1 cellular context compared by ENCODE assay signal in the genomic region with DNA sequence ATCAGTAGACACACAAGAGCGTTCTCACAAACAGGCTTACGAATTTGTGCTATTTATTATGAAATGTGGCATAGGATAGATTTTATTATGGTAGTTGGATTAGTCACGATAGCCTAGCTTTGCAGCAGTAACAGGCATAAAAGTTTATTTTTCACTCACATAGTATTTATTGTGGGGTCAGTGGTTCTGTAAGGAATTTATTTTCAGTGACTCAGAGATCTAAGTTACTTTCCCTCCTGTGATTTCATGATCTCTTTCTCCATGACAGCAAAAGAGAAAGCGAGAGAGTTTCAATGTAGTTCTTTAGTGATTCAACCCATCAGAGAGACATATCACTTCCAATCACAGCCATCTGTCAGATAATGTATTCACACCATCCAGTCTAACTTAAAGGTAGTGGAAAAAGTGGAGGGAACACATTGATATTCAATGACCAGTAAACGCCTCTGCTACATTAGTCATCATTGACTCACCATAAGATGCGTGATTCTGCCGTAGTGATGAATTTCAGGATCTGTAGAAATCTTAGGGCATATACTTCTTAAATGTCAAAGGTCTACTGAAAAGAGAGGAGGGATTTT.
TF ChIP-seq lines count a peak whose summit lies in the region.

No MANE protein-coding gene starts in this region.

TF ChIP-seq in SK-N-SH, 30 proteins besides CTCF, POLR2A, EP300 and RAD21:
- peak; percentile 54; the same call in 1 of the 2 replicates for TF ChIP-seq TEAD4 (IDR thresholded peaks at IDR 0.05; ENCODE audit: borderline replicate concordance, insufficient read depth)
- TF ChIP-seq FOXM1 (IDR thresholded peaks at IDR 0.05; ENCODE audit: low read depth): peak; percentile 59; the same call in 1 of the 2 replicates
- 0 out of 2 replicates have a peak, but pooled peaks have one; percentile 16 for TF ChIP-seq RXRA (IDR thresholded peaks at IDR 0.05; ENCODE audit: borderline replicate concordance, low read depth)
- TF ChIP-seq JUND (IDR thresholded peaks at IDR 0.05): peak; percentile 82
- TF ChIP-seq, protein P1, sequence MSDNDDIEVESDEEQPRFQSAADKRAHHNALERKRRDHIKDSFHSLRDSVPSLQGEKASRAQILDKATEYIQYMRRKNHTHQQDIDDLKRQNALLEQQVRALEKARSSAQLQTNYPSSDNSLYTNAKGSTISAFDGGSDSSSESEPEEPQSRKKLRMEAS (IDR thresholded peaks at IDR 0.05; ENCODE audit: low read depth): no peak
- TF ChIP-seq USF1 (IDR thresholded peaks at IDR 0.05; ENCODE audit: borderline replicate concordance, low read depth): no peak
- TF ChIP-seq NFIC (IDR thresholded peaks at IDR 0.05; ENCODE audit: borderline replicate concordance): peak; percentile 32; the same call in 1 of the 2 replicates
- no peak for TF ChIP-seq GATA2 (CRISPR knock-in tag; IDR thresholded peaks at IDR 0.05)
- TF ChIP-seq, protein P2, sequence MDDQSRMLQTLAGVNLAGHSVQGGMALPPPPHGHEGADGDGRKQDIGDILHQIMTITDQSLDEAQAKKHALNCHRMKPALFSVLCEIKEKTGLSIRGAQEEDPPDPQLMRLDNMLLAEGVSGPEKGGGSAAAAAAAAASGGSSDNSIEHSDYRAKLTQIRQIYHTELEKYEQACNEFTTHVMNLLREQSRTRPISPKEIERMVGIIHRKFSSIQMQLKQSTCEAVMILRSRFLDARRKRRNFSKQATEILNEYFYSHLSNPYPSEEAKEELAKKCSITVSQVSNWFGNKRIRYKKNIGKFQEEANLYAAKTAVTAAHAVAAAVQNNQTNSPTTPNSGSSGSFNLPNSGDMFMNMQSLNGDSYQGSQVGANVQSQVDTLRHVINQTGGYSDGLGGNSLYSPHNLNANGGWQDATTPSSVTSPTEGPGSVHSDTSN (IDR thresholded peaks at IDR 0.05): peak; percentile 85
- peak; percentile 89 for TF ChIP-seq FOSL2 (IDR thresholded peaks at IDR 0.05; ENCODE audit: borderline replicate concordance, low read depth)
- TF ChIP-seq TCF12 (IDR thresholded peaks at IDR 0.05): peak; percentile 67
- no peak for TF ChIP-seq YY1 (IDR thresholded peaks at IDR 0.05; ENCODE audit: low read depth)
